Comparison of ENCODE assay signal across 1 cellular context in the genomic region with DNA sequence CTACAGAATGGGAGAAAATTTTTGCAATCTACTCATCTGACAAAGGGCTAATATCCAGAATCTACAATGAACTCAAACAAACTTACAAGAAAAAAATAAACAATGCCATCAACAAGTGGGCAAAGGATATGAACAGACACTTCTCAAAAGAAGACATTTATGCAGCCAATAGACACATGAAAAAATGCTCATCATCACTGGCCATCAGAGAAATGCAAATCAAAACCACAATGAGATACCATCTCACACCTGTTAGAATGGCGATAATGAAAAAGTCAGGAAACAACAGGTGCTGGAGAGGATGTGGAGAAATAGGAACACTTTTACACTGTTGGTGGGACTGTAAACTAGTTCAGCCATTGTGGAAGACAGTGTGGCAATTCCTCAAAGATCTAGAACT.
TF ChIP-seq lines count a peak whose summit lies in the region.
"Not testable (repeated sequence)": the region's sequence is repeated elsewhere in the genome, so short reads cannot be mapped to it uniquely, and the experiment has no call there.

No MANE protein-coding gene starts in this region.

- CTCF ChIA-PET in HEK293 (lab: Yijun Ruan, JAX): not testable (repeated sequence)

- H3K4me1 ChIP-seq in HEK293 (ENCODE audit: control insufficient read depth, insufficient read depth, low read length): not testable (repeated sequence)

- not testable (repeated sequence) for H3K27ac ChIP-seq in HEK293 (ENCODE audit: extremely low read depth, low read depth, low read length)

- POLR2A ChIA-PET in HEK293 (lab: Yijun Ruan, JAX): not testable (repeated sequence)

- H3K4me3 ChIP-seq in HEK293 (ENCODE audit: low read depth, low read length): not testable (repeated sequence)

- not testable (repeated sequence) for H3K9me3 ChIP-seq in HEK293 (ENCODE audit: control insufficient read depth, insufficient read depth, low read depth, low read length)

- not testable (repeated sequence) for TF ChIP-seq CTCF in HEK293 (tag by site-specific recombination; IDR thresholded peaks at IDR 0.05)

- not testable (repeated sequence) for H3K36me3 ChIP-seq in HEK293 (ENCODE audit: control insufficient read depth in 2 of 2, insufficient read depth in 1 of 2, low read length in 2 of 2)

TF ChIP-seq in HEK293, 187 proteins besides CTCF, POLR2A, EP300 and RAD21:
- peak; percentile 86 for TF ChIP-seq SCRT1 (tag by site-specific recombination; IDR thresholded peaks at IDR 0.05; ENCODE audit: borderline replicate concordance)
- peak; percentile 82 for TF ChIP-seq SCRT2 (tag by site-specific recombination; IDR thresholded peaks at IDR 0.05)
